ENCODE assay signal across 1 cellular context in the genomic region with DNA sequence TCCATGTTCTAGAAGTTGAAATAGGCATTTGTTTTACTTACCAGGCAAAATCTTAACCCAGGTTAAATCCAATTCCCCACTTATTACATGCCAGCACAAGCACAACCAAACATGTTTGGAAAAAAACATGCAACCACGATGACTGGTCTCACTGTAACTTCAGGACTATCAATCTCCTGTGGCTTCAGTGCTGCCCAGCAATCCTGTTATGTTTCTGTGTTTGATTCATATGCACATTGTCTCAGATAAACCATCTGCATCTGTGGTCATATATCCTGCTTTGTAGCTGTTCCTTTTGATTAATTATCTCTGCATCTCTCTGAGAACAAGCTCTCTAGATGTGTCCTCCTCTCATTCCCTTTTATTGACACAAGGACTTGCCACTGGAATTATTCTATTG.
TF ChIP-seq lines count a peak whose summit lies in the region.

No MANE protein-coding gene starts in this region.

TF ChIP-seq in SK-N-SH, 30 proteins besides CTCF, POLR2A, EP300 and RAD21:
- TF ChIP-seq TEAD4 (IDR thresholded peaks at IDR 0.05; ENCODE audit: borderline replicate concordance, insufficient read depth): no peak
- TF ChIP-seq, protein P1, sequence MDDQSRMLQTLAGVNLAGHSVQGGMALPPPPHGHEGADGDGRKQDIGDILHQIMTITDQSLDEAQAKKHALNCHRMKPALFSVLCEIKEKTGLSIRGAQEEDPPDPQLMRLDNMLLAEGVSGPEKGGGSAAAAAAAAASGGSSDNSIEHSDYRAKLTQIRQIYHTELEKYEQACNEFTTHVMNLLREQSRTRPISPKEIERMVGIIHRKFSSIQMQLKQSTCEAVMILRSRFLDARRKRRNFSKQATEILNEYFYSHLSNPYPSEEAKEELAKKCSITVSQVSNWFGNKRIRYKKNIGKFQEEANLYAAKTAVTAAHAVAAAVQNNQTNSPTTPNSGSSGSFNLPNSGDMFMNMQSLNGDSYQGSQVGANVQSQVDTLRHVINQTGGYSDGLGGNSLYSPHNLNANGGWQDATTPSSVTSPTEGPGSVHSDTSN (IDR thresholded peaks at IDR 0.05): peak; percentile 71
- TF ChIP-seq TCF12 (IDR thresholded peaks at IDR 0.05): peak; percentile 59
TF ChIP-seq in SK-N-SH: peak in this region for 2.
